9 cellular contexts compared by ENCODE assay signal in the genomic region with DNA sequence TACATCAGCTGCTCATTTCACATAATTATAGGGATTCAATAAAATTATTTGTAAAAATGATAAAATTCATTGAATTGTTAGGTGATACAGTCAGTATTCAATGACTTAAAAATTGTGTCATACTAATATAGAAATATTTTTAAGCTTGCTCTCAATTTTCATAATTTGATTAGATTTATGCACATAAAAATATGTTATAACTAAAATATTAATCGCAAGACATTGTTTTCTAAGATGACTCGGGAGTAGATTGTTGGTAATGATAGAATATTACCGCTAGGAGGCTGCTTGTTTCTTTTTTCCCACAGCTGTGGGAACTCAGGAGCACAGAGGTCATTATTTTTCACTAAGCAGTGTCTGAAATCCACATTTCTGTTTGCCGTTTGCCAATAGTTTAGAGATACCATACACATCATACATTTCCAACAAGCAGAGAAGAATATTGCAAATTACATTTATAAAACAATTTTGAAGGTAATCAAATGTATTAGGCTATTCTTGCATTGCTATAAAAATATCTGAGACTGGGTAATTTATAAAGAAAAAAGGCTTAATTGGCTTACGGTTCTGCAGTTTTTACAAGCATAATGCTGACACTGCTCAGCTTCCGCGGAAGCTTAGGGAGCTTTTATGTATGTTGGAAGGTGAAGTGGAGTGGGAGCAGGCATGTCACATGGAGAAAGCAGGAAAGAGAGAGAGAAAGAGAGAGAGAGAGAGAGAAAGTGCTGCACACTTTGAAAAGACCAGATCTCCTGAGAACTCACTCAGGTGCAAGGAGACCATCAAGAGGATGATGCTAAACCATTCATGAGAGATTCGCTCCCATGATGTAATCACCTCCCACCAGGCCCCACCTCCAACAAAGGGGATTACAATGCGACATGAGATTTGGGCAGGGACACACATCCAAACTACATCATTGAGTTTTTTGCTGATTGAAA. TPM values are rescaled to one million over a fixed set of nuclear protein-coding genes. Genes with fewer than 3 reads are reported as not detected.
A peak's percentile ranks its signal among the peaks of the same experiment; 100 is the strongest.
DNase-seq lines count a peak whose midpoint lies in the region; ATAC-seq and TF ChIP-seq lines count a peak whose summit lies in the region.
"Had no signal": no experiment of that assay in that cellular context is flagged by ENCODE, and none has a peak within 500 bp of the region (broad histone marks: within the 10 kb centered on the region; RNA-seq: fewer than 3 reads in every experiment).

No MANE protein-coding gene starts in this region.

- peak; percentile 23 for TF ChIP-seq CTCF in AG04449 (IDR thresholded peaks at IDR 0.05; ENCODE audit: insufficient read depth, low read length, missing control alignments)

- CTCF ChIA-PET in AG04449 (lab: Yijun Ruan, JAX) = interaction anchor here (0.6 to 6.8 kb wide), 42 partner anchors 8 to 484 kb away, joined by 3 to 76 read pairs (median 8); a partner anchor contains a TSS

- DNase-seq in AG04449 (ENCODE audit: low read depth, low spot score) = no peak
- DNase-seq in HCEC 1CT = peak; percentile 59
- DNase-seq in RPMI7951 (ENCODE audit: low read depth) = peak; percentile 10
- DNase-seq in amniotic epithelial cell (ENCODE audit: low read depth) = peak; percentile 55
- peak; percentile 3 for DNase-seq in midbrain (lab: John Stamatoyannopoulos, UW)

- ATAC-seq in HG03045 (IDR thresholded peaks at IDR 0.05; ENCODE audit: unreplicated experiment) = no peak
- no peak for ATAC-seq in GM21528 (IDR thresholded peaks at IDR 0.05; ENCODE audit: low FRiP score, unreplicated experiment)
- ATAC-seq in GM18868 (IDR thresholded peaks at IDR 0.05; ENCODE audit: unreplicated experiment) = no peak

- POLR2A ChIA-PET in AG04449 (lab: Yijun Ruan, JAX) = no interaction called here

- H3K4me3 ChIP-seq in AG04449 (ENCODE audit: low read depth, low read length) = no peak overlapping the region

RNA-seq across cellular contexts. Expression of a gene that starts 9.2 kb away (rescaled TPM):
- total RNA-seq in RPMI7951 (2014; rRNA removed; shearing (Covaris generic)) = not detected in 2 replicates

RNA-seq across cellular contexts. Expression of a gene that starts 18.6 kb away (rescaled TPM):
- total RNA-seq in RPMI7951 (2014; rRNA removed; shearing (Covaris generic)) = not detected in 2 replicates
- total RNA-seq: temporal lobe had no signal
